ENCODE assay signal across 1 cellular context in the genomic region with DNA sequence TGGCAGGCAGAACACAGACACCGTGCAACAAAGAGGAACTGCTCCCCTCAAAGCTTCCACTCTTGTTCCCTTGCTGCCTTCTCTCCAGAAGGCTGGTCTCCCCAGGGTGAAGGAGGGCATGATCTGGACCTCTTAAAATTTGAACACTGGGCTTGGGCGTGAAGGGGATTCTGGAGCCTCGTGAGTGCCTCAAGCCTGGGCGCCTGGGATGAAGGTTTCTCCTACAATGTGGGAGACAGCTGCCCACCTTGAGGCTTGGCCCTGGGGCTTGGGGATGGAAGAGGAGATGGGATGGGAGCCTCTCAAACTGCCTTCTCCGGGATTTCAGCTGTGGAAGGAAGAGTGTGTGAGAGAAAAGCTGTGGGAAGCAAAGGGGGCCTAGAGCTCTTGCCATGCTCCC.
TF ChIP-seq lines count a peak whose summit lies in the region.

No MANE protein-coding gene starts in this region.

TF ChIP-seq in HepG2, 621 proteins besides CTCF, POLR2A, EP300 and RAD21:
- TF ChIP-seq ZNF557 (CRISPR knock-in tag; IDR thresholded peaks at IDR 0.05) (no peak), ZNF292 (CRISPR knock-in tag; IDR thresholded peaks at IDR 0.05; ENCODE audit: borderline replicate concordance, low read depth) (no peak), SSRP1 (CRISPR knock-in tag; IDR thresholded peaks at IDR 0.05) (no peak), SRSF4 (IDR thresholded peaks at IDR 0.05; ENCODE audit: low read depth, low read length, poor library complexity, severe bottlenecking) (no peak), ISX (CRISPR knock-in tag; conservative IDR thresholded peaks at IDR 0.05) (no peak), ZNF383 (CRISPR knock-in tag; IDR thresholded peaks at IDR 0.05; ENCODE audit: borderline replicate concordance) (no peak), ZNF350 (CRISPR knock-in tag; IDR thresholded peaks at IDR 0.05; ENCODE audit: borderline replicate concordance, low read depth) (no peak), ZNF382 (CRISPR knock-in tag; IDR thresholded peaks at IDR 0.05; ENCODE audit: borderline replicate concordance) (no peak), ISL2 (CRISPR knock-in tag; IDR thresholded peaks at IDR 0.05) (no peak), ZFP36L1 (CRISPR knock-in tag; IDR thresholded peaks at IDR 0.05) (no peak), DNMT1 (CRISPR knock-in tag; IDR thresholded peaks at IDR 0.05) (no peak), ELF1 (CRISPR knock-in tag; IDR thresholded peaks at IDR 0.05) (no peak), ZNF644 (CRISPR knock-in tag; IDR thresholded peaks at IDR 0.05; ENCODE audit: low read depth) (no peak), YY1 (IDR thresholded peaks at IDR 0.05; ENCODE audit: insufficient read depth, insufficient replicate concordance, low read depth, low read length) (no peak), POLR2AphosphoS5 (IDR thresholded peaks at IDR 0.05; ENCODE audit: low read depth, low read length) (no peak), ZNF558 (CRISPR knock-in tag; IDR thresholded peaks at IDR 0.05; ENCODE audit: borderline replicate concordance) (no peak), ZNF496 (CRISPR knock-in tag; IDR thresholded peaks at IDR 0.05; ENCODE audit: insufficient replicate concordance) (no peak)
- TF ChIP-seq, protein P1, sequence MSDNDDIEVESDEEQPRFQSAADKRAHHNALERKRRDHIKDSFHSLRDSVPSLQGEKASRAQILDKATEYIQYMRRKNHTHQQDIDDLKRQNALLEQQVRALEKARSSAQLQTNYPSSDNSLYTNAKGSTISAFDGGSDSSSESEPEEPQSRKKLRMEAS (IDR thresholded peaks at IDR 0.05) = no peak
